8 cellular contexts compared by ENCODE assay signal in the genomic region with DNA sequence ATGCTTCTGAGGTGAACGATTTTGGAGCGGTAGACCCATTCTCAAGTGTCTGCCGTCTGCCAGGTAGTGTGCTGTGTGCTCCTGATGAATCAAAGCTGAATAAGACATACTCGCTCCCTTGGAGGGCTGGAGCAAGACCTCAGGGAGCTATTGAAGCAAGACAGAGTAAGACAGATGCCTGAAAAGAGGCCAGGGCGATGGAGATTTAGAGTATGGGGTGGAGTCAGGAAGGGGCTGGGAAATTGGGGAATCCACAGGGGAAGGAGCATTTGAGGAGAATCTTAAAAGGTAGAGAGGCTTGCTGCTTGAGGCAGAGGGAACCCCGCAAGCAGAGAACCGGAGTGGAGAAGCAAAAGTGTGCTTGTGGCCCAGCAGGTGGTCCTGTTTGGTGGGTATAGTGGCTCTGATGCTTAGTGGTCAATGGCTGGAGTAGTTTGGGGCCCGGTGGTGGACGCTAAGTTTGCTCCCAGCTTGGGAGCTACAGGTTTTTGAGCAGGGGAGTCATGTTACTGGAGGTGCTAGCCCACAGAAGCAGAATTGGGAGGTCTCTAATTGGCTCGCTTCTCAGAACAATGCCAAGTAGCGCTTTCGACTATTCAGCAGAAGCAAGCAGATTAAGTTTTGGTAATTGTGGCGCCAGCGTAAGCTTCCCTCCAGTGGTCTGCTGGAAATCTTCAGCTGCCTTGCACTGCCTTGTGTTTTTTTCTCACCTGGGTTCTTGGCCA. TPM values are rescaled to one million over a fixed set of nuclear protein-coding genes. Genes with fewer than 3 reads are reported as not detected.
A peak's percentile ranks its signal among the peaks of the same experiment; 100 is the strongest.
DNase-seq lines count a peak whose midpoint lies in the region; ATAC-seq and TF ChIP-seq lines count a peak whose summit lies in the region.

No MANE protein-coding gene starts in this region.

- no peaks in the 10 kb centered on the region for H3K36me3 Mint-ChIP-seq in brain

- ATAC-seq in HG03378 (IDR thresholded peaks at IDR 0.05; ENCODE audit: unreplicated experiment) (no peak), HG03457 (IDR thresholded peaks at IDR 0.05; ENCODE audit: unreplicated experiment) (no peak)

- H3K9me3 Mint-ChIP-seq in brain = peaks cover 0 to 5% (median 0%) of the 10 kb centered on the region in 5 experiments

- H3K9me3 ChIP-seq in mucosa of rectum (ENCODE audit: control insufficient read depth in 2 of 2, low read length in 2 of 2) = no peaks in the 10 kb centered on the region

- no peak for TF ChIP-seq CTCF in brain (conservative IDR thresholded peaks at IDR 0.05)
- no peak for TF ChIP-seq CTCF in RWPE1 (conservative IDR thresholded peaks at IDR 0.05; ENCODE audit: low read depth)

- H3K4me3 ChIP-seq in mucosa of rectum (ENCODE audit: low read length in 2 of 2) = peak overlapping the region; percentile 89 to 99

- no peaks in the 10 kb centered on the region for H3K27me3 Mint-ChIP-seq in brain

- DNase-seq in EH (ENCODE audit: low read depth) (peak; percentile 22), M059J (ENCODE audit: low read depth) (peak; percentile 13), RWPE1 (ENCODE audit: low spot score) (no peak), COLO829 (ENCODE audit: low spot score) (no peak)

- peak overlapping the region; percentile 87 to 91 (median 89) for H3K4me3 Mint-ChIP-seq in brain

- no peaks in the 10 kb centered on the region for H3K27me3 ChIP-seq in mucosa of rectum (ENCODE audit: control insufficient read depth in 2 of 2, insufficient read depth in 2 of 2, low read length in 2 of 2)

- peak overlapping the region; percentile 96 to 99 for H3K9ac ChIP-seq in mucosa of rectum (ENCODE audit: low read depth in 1 of 2, low read length in 2 of 2)

- peaks cover 62 to 63% of the 10 kb centered on the region in 2 donors for H3K4me1 ChIP-seq in mucosa of rectum (ENCODE audit: control insufficient read depth in 2 of 2, insufficient read depth in 2 of 2, low read length in 2 of 2)

- H3K27ac ChIP-seq in mucosa of rectum (ENCODE audit: low read depth in 2 of 2, low read length in 2 of 2) (peak overlapping the region; percentile 95 to 96), RWPE1 (no peak overlapping the region)

- peak overlapping the region; percentile 36 to 80 (median 62) for H3K27ac Mint-ChIP-seq in brain

- no peaks in the 10 kb centered on the region for H3K36me3 ChIP-seq in mucosa of rectum (ENCODE audit: control insufficient read depth in 2 of 2, insufficient read depth in 2 of 2, low read length in 2 of 2)

- CTCF ChIA-PET in RWPE1 (lab: Yijun Ruan, JAX) = interaction anchor here (0.6 to 1.2 kb wide), 10 partner anchors 9 to 227 kb away, joined by 3 to 5 read pairs (median 4); no protein-coding TSS in a partner anchor

- POLR2A ChIA-PET in RWPE1 (lab: Yijun Ruan, JAX; ENCODE audit: low non-redundant PET) = no interaction called here

- H3K4me1 Mint-ChIP-seq in brain = peaks cover 83% of the 10 kb centered on the region

RNA-seq across cellular contexts. Expression of gene CNNM4, which starts 2.0 kb away (rescaled TPM):
- total RNA-seq in M059J (2014; rRNA removed; shearing (Covaris generic)) = 5.2 and 14.6 TPM in 2 replicates
- polyA plus RNA-seq in brain (ENCODE audit: insufficient read depth, low read depth, low replicate concordance) = 6.3 TPM

RNA-seq across cellular contexts. Expression of gene LMAN2L, which starts 22.8 kb away (rescaled TPM):
- 53.1 and 65.3 TPM in 2 replicates for total RNA-seq in M059J (2014; rRNA removed; shearing (Covaris generic))
- polyA plus RNA-seq in brain (ENCODE audit: insufficient read depth, low read depth, low replicate concordance) = 24.7 TPM

RNA-seq across cellular contexts. Expression of gene CNNM3, which starts 53.4 kb away (rescaled TPM):
- total RNA-seq in M059J (2014; rRNA removed; shearing (Covaris generic)) = 5.9 and 6.1 TPM in 2 replicates
- polyA plus RNA-seq in brain (ENCODE audit: insufficient read depth, low read depth, low replicate concordance) = 21.5 TPM

Comparison
In these comparisons a context has a peak if more than half of its experiments do, and no peak if none do; other contexts are left out.
1. DNase-seq: peak in EH (single experiment) and M059J (single experiment); none in RWPE1 (single experiment) and COLO829 (single experiment).